ENCODE assay signal across 19 cellular contexts in genomic region chr10:29431711-29432110, GRCh38.
"Had no signal": no experiment of that assay in that cellular context is flagged by ENCODE, and none has a peak within 500 bp of the region (broad histone marks: within the 10 kb centered on the region; RNA-seq: fewer than 3 reads in every experiment).

No MANE protein-coding gene starts in this region.

- FAIRE-seq: HepG2 had no signal

- DNase-seq: IMR-90, Karpas-422, KG1, MG63, NCI-H1092 treated with DMSO at 0.1 percent for 48 hours, NCI-H1436 treated with DMSO at 0.1 percent for 48 hours, NCI-H1694, NCI-H187 treated with DMSO at 0.1 percent for 48 hours, NCI-H2029 treated with DMSO at 0.1 percent for 48 hours, NCI-H2171 treated with DMSO at 0.1 percent for 48 hours, NCI-H524, NCI-H526 treated with DMSO at 0.1 percent for 48 hours, NCI-H748 treated with DMSO at 0.1 percent for 48 hours, PC-3, SHP77 had no signal

- H3K27ac ChIP-seq: RWPE1 had no signal

- H3K36me3 ChIP-seq: MG63 had no signal

- ATAC-seq: HepG2, Panc1, PC-3, SK-N-SH treated with all-trans-retinoic acid at 6 μM for 48 hours had no signal

- H3K4me3 ChIP-seq: MG63 had no signal

- H3K27me3 ChIP-seq: MG63 had no signal
